ENCODE assay signal across 28 cellular contexts in the genomic region with DNA sequence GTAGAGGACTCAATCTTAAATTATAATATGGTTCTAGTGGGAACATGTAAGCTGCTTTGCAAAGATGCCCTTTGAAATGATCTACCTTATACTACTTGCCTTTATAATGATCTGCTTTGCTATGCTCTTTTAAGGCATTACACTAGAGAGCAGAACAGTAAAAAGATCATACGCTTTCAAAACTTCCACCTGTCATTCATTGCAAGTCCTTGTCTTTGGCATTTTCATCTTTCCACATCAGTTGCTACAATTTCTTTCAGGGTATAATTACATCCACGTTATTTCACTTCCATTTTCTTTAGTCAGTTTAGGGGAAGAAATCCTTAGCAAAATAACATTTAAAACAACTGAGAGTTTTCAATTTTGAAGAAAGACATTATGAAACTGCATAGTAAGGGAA.
"Had no signal": no experiment of that assay in that cellular context is flagged by ENCODE, and none has a peak within 500 bp of the region (broad histone marks: within the 10 kb centered on the region; RNA-seq: fewer than 3 reads in every experiment).

No MANE protein-coding gene starts in this region.

- H3K4me3 ChIP-seq: stomach, suprapubic skin, testis, thoracic aorta, thyroid gland, tibial artery, tibial nerve, transverse colon, upper lobe of left lung, upper lobe of right lung, uterus, vagina had no signal

- H3K36me3 ChIP-seq: stomach, suprapubic skin, thoracic aorta, thyroid gland, tibial artery, tibial nerve, transverse colon, upper lobe of left lung, upper lobe of right lung, uterus, vagina had no signal

- H3K9me3 Mint-ChIP-seq: stimulated activated naive CD8-positive, alpha-beta T cell treated with anti-CD3 and anti-CD28 coated beads, Interleukin-15, amount 100 ng/mL, for 72 hours had no signal

- ATAC-seq: stimulated activated effector memory CD8-positive, alpha-beta T cell treated with anti-CD3 and anti-CD28 coated beads, Interleukin-12 subunit alpha, Interleukin-12 subunit beta, amount 100 ng/mL, for 72 hours; stimulated activated memory B cell treated with anti-CD40 and anti-IgM and Interleukin-4, amounts not matched to agents 10 μg/mL and 1 μg/mL and 100 μg/mL, for 72 hours; stimulated activated naive B cell treated with anti-CD40 and anti-IgM and Interleukin-4, amounts not matched to agents 10 μg/mL and 1 μg/mL and 100 μg/mL, for 72 hours; stimulated activated naive CD8-positive, alpha-beta T cell treated with anti-CD3 and anti-CD28 coated beads, Interleukin-15, amount 100 ng/mL, for 72 hours; stimulated activated naive CD8-positive, alpha-beta T cell treated with anti-CD3 and anti-CD28 coated beads, Interleukin-15, Interleukin-2, amounts not matched to agents 100 U/mL and 50 U/mL, for 24 hours; upper lobe of right lung had no signal

- H3K36me3 Mint-ChIP-seq: stimulated activated effector memory CD8-positive, alpha-beta T cell treated with anti-CD3 and anti-CD28 coated beads, Interleukin-12 subunit alpha, Interleukin-12 subunit beta, amount 100 ng/mL, for 72 hours; stimulated activated memory B cell treated with anti-CD40 and anti-IgM and Interleukin-4, amounts not matched to agents 10 μg/mL and 1 μg/mL and 100 μg/mL, for 72 hours; stimulated activated naive B cell treated with anti-CD40 and anti-IgM and Interleukin-4, amounts not matched to agents 10 μg/mL and 1 μg/mL and 100 μg/mL, for 72 hours; type B pancreatic cell had no signal

- H3K27me3 ChIP-seq: stomach, suprapubic skin, testis, thyroid gland, tibial artery, tibial nerve, transverse colon, upper lobe of left lung, upper lobe of right lung, uterus, vagina had no signal

- H3K27me3 Mint-ChIP-seq: stimulated activated naive CD8-positive, alpha-beta T cell treated with anti-CD3 and anti-CD28 coated beads, Interleukin-15, amount 100 ng/mL, for 72 hours; type B pancreatic cell had no signal

- H3K27ac ChIP-seq: stomach, suprapubic skin, testis, thoracic aorta, thyroid gland, tibial artery, tibial nerve, transverse colon, upper lobe of left lung, upper lobe of right lung, uterus, vagina had no signal

- H3K27ac Mint-ChIP-seq: stimulated activated effector memory CD8-positive, alpha-beta T cell treated with anti-CD3 and anti-CD28 coated beads, Interleukin-12 subunit alpha, Interleukin-12 subunit beta, amount 100 ng/mL, for 72 hours; stimulated activated memory B cell treated with anti-CD40 and anti-IgM and Interleukin-4, amounts not matched to agents 10 μg/mL and 1 μg/mL and 100 μg/mL, for 72 hours; stimulated activated naive B cell treated with anti-CD40 and anti-IgM and Interleukin-4, amounts not matched to agents 10 μg/mL and 1 μg/mL and 100 μg/mL, for 72 hours; stimulated activated naive CD8-positive, alpha-beta T cell treated with anti-CD3 and anti-CD28 coated beads, Interleukin-15, amount 100 ng/mL, for 72 hours; stimulated activated naive CD8-positive, alpha-beta T cell treated with anti-CD3 and anti-CD28 coated beads, Interleukin-15, Interleukin-2, amounts not matched to agents 100 ng/mL and 50 ng/mL, for 24 hours; type B pancreatic cell had no signal

- H3K4me3 Mint-ChIP-seq: stimulated activated effector memory CD8-positive, alpha-beta T cell treated with anti-CD3 and anti-CD28 coated beads, Interleukin-12 subunit alpha, Interleukin-12 subunit beta, amount 100 ng/mL, for 72 hours; stimulated activated memory B cell treated with anti-CD40 and anti-IgM and Interleukin-4, amounts not matched to agents 10 μg/mL and 1 μg/mL and 100 μg/mL, for 72 hours; stimulated activated naive B cell treated with anti-CD40 and anti-IgM and Interleukin-4, amounts not matched to agents 10 μg/mL and 1 μg/mL and 100 μg/mL, for 72 hours; stimulated activated naive CD8-positive, alpha-beta T cell treated with anti-CD3 and anti-CD28 coated beads, Interleukin-15, amount 100 ng/mL, for 72 hours; stimulated activated naive CD8-positive, alpha-beta T cell treated with anti-CD3 and anti-CD28 coated beads, Interleukin-15, Interleukin-2, amounts not matched to agents 100 ng/mL and 50 ng/mL, for 24 hours; type B pancreatic cell had no signal

- H3K9me3 ChIP-seq: stomach, suprapubic skin, testis, thoracic aorta, thyroid gland, tibial artery, tibial nerve, transverse colon, upper lobe of left lung, upper lobe of right lung, uterus, vagina had no signal

- H3K4me1 Mint-ChIP-seq: stimulated activated effector memory CD8-positive, alpha-beta T cell treated with anti-CD3 and anti-CD28 coated beads, Interleukin-12 subunit alpha, Interleukin-12 subunit beta, amount 100 ng/mL, for 72 hours; stimulated activated memory B cell treated with anti-CD40 and anti-IgM and Interleukin-4, amounts not matched to agents 10 μg/mL and 1 μg/mL and 100 μg/mL, for 72 hours; stimulated activated naive CD8-positive, alpha-beta T cell treated with anti-CD3 and anti-CD28 coated beads, Interleukin-15, amount 100 ng/mL, for 72 hours had no signal

- DNase-seq: stimulated activated CD4-positive, alpha-beta T cell treated with anti-CD3 and anti-CD28 coated beads, Interleukin-2, amount 100 ng/mL, for 48 hours; stimulated activated CD4-positive, alpha-beta T cell treated with anti-CD3 and anti-CD28 coated beads, Interleukin-4, amount 100 ng/mL, for 1 hour; stimulated activated CD4-positive, alpha-beta T cell treated with anti-CD3 and anti-CD28 coated beads, Interleukin-4, amount 100 ng/mL, for 24 hours; stimulated activated CD4-positive, alpha-beta T cell treated with anti-CD3 and anti-CD28 coated beads, Interleukin-4, amount 100 ng/mL, for 4 hours; stimulated activated CD8-positive, alpha-beta memory T cell treated with anti-CD3 and anti-CD28 coated beads, Interleukin-4, amount 100 ng/mL, for 48 hours; stimulated activated naive B cell treated with anti-CD40 and anti-IgM and Interleukin-4, amounts not matched to agents 10 μg/mL and 1 μg/mL and 100 μg/mL, for 72 hours; stimulated activated naive CD4-positive, alpha-beta T cell; stimulated activated naive CD4-positive, alpha-beta T cell treated with Interleukin-2 at 50 U/mL for 16 hours; stimulated activated naive CD8-positive, alpha-beta T cell treated with anti-CD3 and anti-CD28 coated beads, Interleukin-15, amount 100 ng/mL, for 72 hours; stimulated activated naive CD8-positive, alpha-beta T cell treated with anti-CD3 and anti-CD28 coated beads, Interleukin-15, Interleukin-2, amounts not matched to agents 100 U/mL and 50 U/mL, for 24 hours; stomach; substantia nigra; testis; thyroid gland; tibial artery; transverse colon; trophoblast cell; upper lobe of left lung; upper lobe of right lung; uterus had no signal
